Comparison of ENCODE assay signal across 8 cellular contexts in the genomic region with DNA sequence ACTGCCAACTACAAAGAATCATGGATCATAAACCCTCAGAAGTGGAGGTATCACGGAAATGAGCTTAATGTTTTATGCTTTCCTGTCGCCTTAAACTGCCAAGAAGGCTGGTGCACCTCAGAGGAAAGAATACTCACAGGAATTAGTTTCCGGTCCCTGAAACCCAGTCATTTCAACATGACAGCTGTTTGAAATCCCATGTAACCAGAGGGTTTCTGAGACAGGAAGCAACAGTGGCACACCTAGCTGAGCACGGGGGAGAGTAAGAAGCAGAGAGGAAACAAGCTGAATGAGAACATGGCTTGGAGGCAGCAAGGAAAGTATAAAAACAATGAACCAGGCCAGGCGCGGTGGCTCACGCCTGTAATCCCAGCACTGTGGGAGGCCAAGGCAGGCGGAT. TPM values are rescaled to one million over a fixed set of nuclear protein-coding genes. Genes with fewer than 3 reads are reported as not detected.
A peak's percentile ranks its signal among the peaks of the same experiment; 100 is the strongest.
DNase-seq lines count a peak whose midpoint lies in the region; ATAC-seq, FAIRE-seq and TF ChIP-seq lines count a peak whose summit lies in the region.

No MANE protein-coding gene starts in this region.

- H3K27ac Mint-ChIP-seq in central memory CD8-positive, alpha-beta T cell (ENCODE audit: low read depth), result peak overlapping the region; percentile 64

- peak overlapping the region; percentile 5; the same call in 1 of the 2 replicates for H3K27ac ChIP-seq in Panc1 (ENCODE audit: low read length)

- CTCF ChIA-PET in Panc1 (lab: Charles Lee), result no interaction called here

- ATAC-seq in Panc1 (no peak), GM21576 (IDR thresholded peaks at IDR 0.05; ENCODE audit: unreplicated experiment) (no peak), GM18519 (IDR thresholded peaks at IDR 0.05; ENCODE audit: low FRiP score, unreplicated experiment) (no peak)
- ATAC-seq in central memory CD8-positive, alpha-beta T cell (replicated peaks; ENCODE audit: extremely low read depth, poor library complexity, severe bottlenecking), result no peak

- no peaks in the 10 kb centered on the region for H3K27me3 ChIP-seq in Panc1 (ENCODE audit: control insufficient read depth, insufficient read depth, low read length)

- H3K36me3 ChIP-seq in Panc1 (ENCODE audit: control insufficient read depth, insufficient read depth, low read length), result no peaks in the 10 kb centered on the region

- peaks cover 21% of the 10 kb centered on the region for H3K36me3 Mint-ChIP-seq in central memory CD8-positive, alpha-beta T cell (ENCODE audit: insufficient read depth)

- intact Hi-C loops in Panc1 (cut with micrococcal nuclease; ENCODE audit: unreplicated experiment), result no loop called here

- FAIRE-seq in GM19239 (lab: Jason Lieb, UNC), result peak; percentile 83

- no peaks in the 10 kb centered on the region for H3K9me3 Mint-ChIP-seq in central memory CD8-positive, alpha-beta T cell

- POLR2A ChIA-PET in Panc1 (lab: Charles Lee), result interaction anchor here (0.5 to 0.6 kb wide), 3 partner anchors 28 to 489 kb away, joined by 3 to 6 read pairs (median 6); no protein-coding TSS in a partner anchor

- in situ Hi-C loops in Panc1 (cut with HindIII; ENCODE audit: low pct_unique_long_range_greater_than_20kb, low sequenced_read_pairs), result no loop called here

- DNase-seq in GM19239 (ENCODE audit: insufficient read length, low spot score), result peak; percentile 21
- DNase-seq in Panc1 (ENCODE audit: low read depth, low spot score), result no peak
- no peak for DNase-seq in central memory CD8-positive, alpha-beta T cell (ENCODE audit: low spot score in 2 of 2)
- DNase-seq in stimulated activated CD4-positive, alpha-beta T cell treated with anti-CD3 and anti-CD28 coated beads, Interleukin-1b, Interleukin-23, amount 100 ng/mL, for 48 hours, result peak; percentile 53
- no peak for DNase-seq in NK-92 (lab: John Stamatoyannopoulos, UW; ENCODE audit: unreplicated experiment)
- no peak for DNase-seq in C1 segment of cervical spinal cord (lab: John Stamatoyannopoulos, UW)

- TF ChIP-seq CTCF in Panc1 (IDR thresholded peaks at IDR 0.05), result no peak

- H3K4me1 ChIP-seq in Panc1 (ENCODE audit: control insufficient read depth, insufficient read depth, low read length), result peaks cover 55% of the 10 kb centered on the region

- H3K9me3 ChIP-seq in Panc1 (ENCODE audit: control insufficient read depth, insufficient read depth, low read depth, low read length), result no peaks in the 10 kb centered on the region

- peaks cover 65% of the 10 kb centered on the region for H3K4me1 Mint-ChIP-seq in central memory CD8-positive, alpha-beta T cell

- peak overlapping the region; percentile 94 for H3K4me3 Mint-ChIP-seq in central memory CD8-positive, alpha-beta T cell

- no peaks in the 10 kb centered on the region for H3K27me3 Mint-ChIP-seq in central memory CD8-positive, alpha-beta T cell

- no peak overlapping the region for H3K4me3 ChIP-seq in Panc1 (ENCODE audit: low read depth in 2 of 2, low read length in 2 of 2)

- BruUV-seq in Panc1 (replicated peaks; lab: Mats Ljungman, UMichigan), result no TSS peak

RNA-seq across cellular contexts. Expression of gene JAK1, which starts 3.9 kb away (rescaled TPM):
- 138 TPM for total RNA-seq in Panc1 (2021; ENCODE audit: unreplicated experiment)
- polyA plus RNA-seq in Panc1 (2012; ENCODE audit: insufficient read length), result 67.5 TPM

Comparison
In these comparisons a context has a peak if more than half of its experiments do, and no peak if none do; other contexts are left out.
1. DNase-seq: peak in GM19239 (single experiment) and stimulated activated CD4-positive, alpha-beta T cell treated with anti-CD3 and anti-CD28 coated beads, Interleukin-1b, Interleukin-23, amount 100 ng/mL, for 48 hours (single experiment); none in Panc1 (single experiment), central memory CD8-positive, alpha-beta T cell (0 of 2), NK-92 (single experiment) and C1 segment of cervical spinal cord (0 of 14).